In the genomic region with DNA sequence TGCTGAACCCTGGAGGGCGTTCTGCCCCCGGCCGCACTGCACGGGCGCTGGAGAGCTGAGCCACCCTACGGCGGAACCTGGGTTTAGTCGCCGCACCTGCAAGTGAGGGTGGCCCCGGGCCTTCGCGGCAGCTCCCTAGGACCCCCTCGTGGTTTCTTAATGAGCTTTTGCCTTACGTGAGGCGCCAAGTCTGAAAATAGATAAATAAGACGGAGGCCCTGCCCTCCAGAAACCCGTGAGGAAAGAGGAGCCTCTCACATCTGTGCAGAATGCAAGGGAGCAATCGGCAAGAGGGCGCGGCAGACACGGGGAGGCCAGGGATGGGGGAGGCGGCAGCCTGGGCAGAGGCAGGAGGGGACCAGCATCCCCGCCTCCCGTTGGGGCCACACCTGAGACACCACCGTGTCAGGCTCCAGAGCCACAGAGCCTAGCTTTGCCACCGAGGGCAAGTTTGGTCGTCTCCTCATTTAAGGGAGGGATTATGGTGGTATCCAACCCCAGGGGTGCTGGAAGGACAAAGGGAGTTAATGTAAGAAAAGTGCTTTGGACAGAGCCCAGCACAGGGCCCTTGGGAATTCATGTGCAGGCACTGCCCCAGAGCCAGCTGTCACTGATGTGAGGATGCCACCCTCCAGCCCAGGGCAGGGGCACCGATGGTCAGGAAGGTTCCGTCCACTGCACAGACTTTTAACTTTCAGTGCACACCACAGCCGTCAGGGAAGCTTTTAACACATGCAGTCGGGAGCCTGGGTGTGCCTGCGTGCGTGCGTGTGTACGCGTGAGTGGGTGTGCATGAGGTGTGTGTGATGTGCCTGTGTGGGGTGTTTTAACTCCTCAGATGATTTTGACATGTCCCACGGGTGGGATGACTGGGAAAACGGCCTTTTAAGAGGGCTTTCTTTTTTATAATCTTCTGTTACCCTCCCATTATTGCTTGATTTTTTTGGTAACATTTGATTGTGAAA, we compare ENCODE assay signal across 1 cellular context.
TF ChIP-seq lines count a peak whose summit lies in the region.

No MANE protein-coding gene starts in this region.

TF ChIP-seq in IMR-90, 13 proteins besides CTCF, POLR2A, EP300 and RAD21 (continued from another document):
- TF ChIP-seq FOS (IDR thresholded peaks at IDR 0.05; ENCODE audit: low read depth, low read length), result no peak
- TF ChIP-seq, protein P1, sequence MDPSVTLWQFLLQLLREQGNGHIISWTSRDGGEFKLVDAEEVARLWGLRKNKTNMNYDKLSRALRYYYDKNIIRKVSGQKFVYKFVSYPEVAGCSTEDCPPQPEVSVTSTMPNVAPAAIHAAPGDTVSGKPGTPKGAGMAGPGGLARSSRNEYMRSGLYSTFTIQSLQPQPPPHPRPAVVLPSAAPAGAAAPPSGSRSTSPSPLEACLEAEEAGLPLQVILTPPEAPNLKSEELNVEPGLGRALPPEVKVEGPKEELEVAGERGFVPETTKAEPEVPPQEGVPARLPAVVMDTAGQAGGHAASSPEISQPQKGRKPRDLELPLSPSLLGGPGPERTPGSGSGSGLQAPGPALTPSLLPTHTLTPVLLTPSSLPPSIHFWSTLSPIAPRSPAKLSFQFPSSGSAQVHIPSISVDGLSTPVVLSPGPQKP (IDR thresholded peaks at IDR 0.05; ENCODE audit: borderline replicate concordance, low read depth, low read length), result no peak
- TF ChIP-seq RFX5 (IDR thresholded peaks at IDR 0.05; ENCODE audit: low read depth, low read length), result no peak
